Comparison of ENCODE assay signal across 9 cellular contexts in the genomic region with DNA sequence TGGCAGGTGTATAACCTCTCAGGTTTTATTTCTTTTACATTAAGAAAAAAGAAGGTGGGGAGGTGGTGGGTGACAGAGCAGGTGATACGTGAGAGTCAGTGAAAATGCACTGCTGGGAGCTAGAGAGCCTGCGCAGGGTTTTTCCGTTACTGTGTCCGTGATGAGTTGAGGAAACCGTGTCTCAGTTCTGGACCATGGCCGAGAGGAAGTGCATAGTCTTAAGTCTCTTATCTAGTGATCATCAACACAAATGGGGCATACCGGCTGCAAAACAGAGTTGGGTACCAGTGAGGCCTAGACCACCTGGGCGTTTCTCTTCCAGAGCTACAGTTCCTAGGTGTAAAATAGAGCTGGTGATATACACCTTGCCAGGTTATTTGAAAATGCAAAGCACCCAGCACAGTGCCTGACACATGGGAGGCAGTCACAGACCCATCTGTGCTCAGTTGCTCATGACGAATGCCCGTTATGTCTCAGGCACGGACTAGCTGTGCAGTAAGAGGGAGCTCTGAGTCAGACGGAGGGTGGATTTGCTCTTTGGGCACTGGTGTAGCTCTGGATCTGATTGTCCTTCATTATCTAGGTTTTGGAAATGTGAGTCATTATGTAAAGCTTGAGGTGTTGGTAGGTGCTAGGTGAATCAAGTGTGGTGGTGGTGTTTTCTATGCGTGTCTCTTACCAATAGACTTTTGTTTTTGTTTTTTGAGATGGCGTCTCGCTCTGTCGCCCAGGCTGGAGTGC.
DNase-seq lines count a peak whose midpoint lies in the region; ATAC-seq and TF ChIP-seq lines count a peak whose summit lies in the region.
"Had no signal": no experiment of that assay in that cellular context is flagged by ENCODE, and none has a peak within 500 bp of the region (broad histone marks: within the 10 kb centered on the region; RNA-seq: fewer than 3 reads in every experiment).

No MANE protein-coding gene starts in this region.

- H3K9me3 Mint-ChIP-seq in Calu3 (ENCODE audit: low read depth, unreplicated experiment), result no peaks in the 10 kb centered on the region
- H3K9me3 Mint-ChIP-seq in activated naive CD4-positive, alpha-beta T cell treated with anti-CD3 and anti-CD28 coated beads for 36 hours, result no peaks in the 10 kb centered on the region

- DNase-seq in Calu3, result peak; percentile 50
- peak; percentile 39 for DNase-seq in M059J (ENCODE audit: low read depth)
- DNase-seq in activated naive CD4-positive, alpha-beta T cell treated with anti-CD3 and anti-CD28 coated beads for 36 hours, result peak; percentile 82
- peak; percentile 2 to 24 for DNase-seq in stimulated activated CD4-positive, alpha-beta T cell treated with anti-CD3 and anti-CD28 coated beads, Interleukin-1b, Interleukin-23, amount 100 ng/mL, for 1 hour (ENCODE audit: low read depth in 2 of 2)
- no peak for DNase-seq in SKM-1 treated with dmso at 0.1 percent for 144 hours (lab: John Stamatoyannopoulos, UW; ENCODE audit: unreplicated experiment)
- DNase-seq in left ventricle myocardium superior, result no peak

- CTCF ChIA-PET in Calu3 (lab: Charles Lee), result no interaction called here
- CTCF ChIA-PET in activated naive CD4-positive, alpha-beta T cell treated with anti-CD3 and anti-CD28 coated beads for 36 hours (lab: Charles Lee), result interaction anchor here (0.7 to 1.2 kb wide), 4 partner anchors 25 to 71 kb away, joined by 3 read pairs; no protein-coding TSS in a partner anchor

- no peak for TF ChIP-seq CTCF in Calu3 (IDR thresholded peaks at IDR 0.05; ENCODE audit: unreplicated experiment)

- peak; percentile 63 for ATAC-seq in GM21515 (IDR thresholded peaks at IDR 0.05; ENCODE audit: unreplicated experiment)
- ATAC-seq in left ventricle myocardium superior, result no peak
- no peak for ATAC-seq in GM19452 (IDR thresholded peaks at IDR 0.05; ENCODE audit: unreplicated experiment)

- H3K4me1 Mint-ChIP-seq in Calu3 (ENCODE audit: low read depth, unreplicated experiment), result peaks cover 37% of the 10 kb centered on the region
- peaks cover 64% of the 10 kb centered on the region for H3K4me1 Mint-ChIP-seq in activated naive CD4-positive, alpha-beta T cell treated with anti-CD3 and anti-CD28 coated beads for 36 hours (ENCODE audit: low read depth)

- no peaks in the 10 kb centered on the region for H3K36me3 Mint-ChIP-seq in Calu3 (ENCODE audit: insufficient read depth, unreplicated experiment)
- H3K36me3 Mint-ChIP-seq in activated naive CD4-positive, alpha-beta T cell treated with anti-CD3 and anti-CD28 coated beads for 36 hours (ENCODE audit: low read depth), result peaks cover 2% of the 10 kb centered on the region

- H3K4me3 Mint-ChIP-seq in Calu3 (ENCODE audit: low read depth, unreplicated experiment), result no peak overlapping the region
- H3K4me3 Mint-ChIP-seq in activated naive CD4-positive, alpha-beta T cell treated with anti-CD3 and anti-CD28 coated beads for 36 hours, result no peak overlapping the region
- H3K4me3 Mint-ChIP-seq: brain had no signal

- no peak overlapping the region for H3K27ac Mint-ChIP-seq in Calu3 (ENCODE audit: unreplicated experiment)
- peak overlapping the region; percentile 69 for H3K27ac Mint-ChIP-seq in activated naive CD4-positive, alpha-beta T cell treated with anti-CD3 and anti-CD28 coated beads for 36 hours

- H3K27me3 Mint-ChIP-seq in Calu3 (ENCODE audit: unreplicated experiment), result no peaks in the 10 kb centered on the region
- no peaks in the 10 kb centered on the region for H3K27me3 Mint-ChIP-seq in activated naive CD4-positive, alpha-beta T cell treated with anti-CD3 and anti-CD28 coated beads for 36 hours (ENCODE audit: low read depth)
- H3K27me3 Mint-ChIP-seq: brain had no signal

- BruUV-seq in Calu3 (replicated peaks; lab: Mats Ljungman, UMichigan), result no TSS peak

- intact Hi-C loops in Calu3 (cut with micrococcal nuclease; ENCODE audit: unreplicated experiment) (no loop called here), left ventricle myocardium superior (cut with micrococcal nuclease) (no loop called here)
- intact Hi-C loops in activated naive CD4-positive, alpha-beta T cell treated with anti-CD3 and anti-CD28 coated beads for 36 hours (cut with micrococcal nuclease), result loop anchor here (5.0 kb wide), 3 partner anchors 42 to 287 kb away; no protein-coding TSS in a partner anchor

Comparison
In these comparisons a context has a peak if more than half of its experiments do, and no peak if none do; other contexts are left out.
1. DNase-seq: peak in Calu3 (single experiment), M059J (single experiment), activated naive CD4-positive, alpha-beta T cell treated with anti-CD3 and anti-CD28 coated beads for 36 hours (single experiment) and stimulated activated CD4-positive, alpha-beta T cell treated with anti-CD3 and anti-CD28 coated beads, Interleukin-1b, Interleukin-23, amount 100 ng/mL, for 1 hour (2 of 2); none in SKM-1 treated with dmso at 0.1 percent for 144 hours (single experiment) and left ventricle myocardium superior (single experiment).